ENCODE assay signal across 32 cellular contexts in the genomic region with DNA sequence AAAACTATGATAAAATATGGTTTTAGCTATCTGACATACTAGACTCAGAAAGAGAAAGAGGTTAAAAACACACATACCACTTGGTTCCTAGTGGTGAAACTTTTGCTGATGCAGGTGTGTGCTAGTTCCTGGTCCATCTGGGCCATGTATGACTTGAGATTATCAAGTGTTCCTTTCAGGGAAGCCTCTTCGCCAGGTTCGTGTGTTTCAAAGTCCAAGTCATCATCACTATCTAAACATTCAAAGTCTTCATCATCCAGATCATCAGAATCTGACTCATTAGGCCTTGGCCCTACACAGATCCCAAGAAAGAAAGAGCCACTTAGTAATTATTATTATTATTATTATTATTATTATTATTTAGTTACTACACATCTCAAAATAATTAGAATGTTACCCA.
"Had no signal": no experiment of that assay in that cellular context is flagged by ENCODE, and none has a peak within 500 bp of the region (broad histone marks: within the 10 kb centered on the region; RNA-seq: fewer than 3 reads in every experiment).

No MANE protein-coding gene starts in this region.

- H3K4me3 ChIP-seq: body of pancreas, esophagus squamous epithelium, heart left ventricle, left lung, lung, right lobe of liver, skin epidermis, stomach, suprapubic skin, transverse colon, uterus had no signal

- H3K9me3 ChIP-seq: body of pancreas, esophagus squamous epithelium, heart left ventricle, left lung, right lobe of liver, stomach, suprapubic skin, transverse colon, uterus had no signal

- H3K27ac Mint-ChIP-seq: activated CD4-positive, alpha-beta T cell treated with anti-CD3 and anti-CD28 coated beads, Interleukin-2, amount 10 ng/mL, durations not matched to agents 7 days and 5 days; activated CD8-positive, alpha-beta memory T cell treated with anti-CD3 and anti-CD28 coated beads, Interleukin-2, amount 10 ng/mL, durations not matched to agents 7 days and 5 days; activated naive CD8-positive, alpha-beta T cell treated with anti-CD3 and anti-CD28 coated beads, Interleukin-2, amount 50 U/mL, for 24 hours; effector memory CD8-positive, alpha-beta T cell; nephron progenitor cell; stimulated activated effector memory CD8-positive, alpha-beta T cell treated with anti-CD3 and anti-CD28 coated beads, Interleukin-12 subunit alpha, Interleukin-12 subunit beta, amount 100 ng/mL, for 72 hours had no signal

- ATAC-seq: activated CD8-positive, alpha-beta memory T cell treated with anti-CD3 and anti-CD28 coated beads, Interleukin-2, amount 10 ng/mL, durations not matched to agents 7 days and 5 days; activated CD8-positive, alpha-beta T cell treated with anti-CD3 and anti-CD28 coated beads for 36 hours; activated naive CD8-positive, alpha-beta T cell treated with anti-CD3 and anti-CD28 coated beads, Interleukin-2, amount 50 U/mL, for 24 hours; body of pancreas; effector memory CD8-positive, alpha-beta T cell; heart left ventricle; left lung; right lobe of liver; stimulated activated effector memory CD8-positive, alpha-beta T cell treated with anti-CD3 and anti-CD28 coated beads, Interleukin-12 subunit alpha, Interleukin-12 subunit beta, amount 100 ng/mL, for 72 hours had no signal

- H3K4me3 Mint-ChIP-seq: activated CD4-positive, alpha-beta T cell treated with anti-CD3 and anti-CD28 coated beads, Interleukin-2, amount 10 ng/mL, durations not matched to agents 7 days and 5 days; activated CD8-positive, alpha-beta memory T cell treated with anti-CD3 and anti-CD28 coated beads, Interleukin-2, amount 10 ng/mL, durations not matched to agents 7 days and 5 days; activated CD8-positive, alpha-beta T cell treated with anti-CD3 and anti-CD28 coated beads for 36 hours; activated naive CD8-positive, alpha-beta T cell treated with anti-CD3 and anti-CD28 coated beads, Interleukin-2, amount 50 U/mL, for 24 hours; effector memory CD8-positive, alpha-beta T cell; nephron progenitor cell; stimulated activated effector memory CD8-positive, alpha-beta T cell treated with anti-CD3 and anti-CD28 coated beads, Interleukin-12 subunit alpha, Interleukin-12 subunit beta, amount 100 ng/mL, for 72 hours had no signal

- H3K79me2 ChIP-seq: parathyroid adenoma had no signal

- H3K27me3 Mint-ChIP-seq: activated CD4-positive, alpha-beta T cell treated with anti-CD3 and anti-CD28 coated beads, Interleukin-2, amount 10 ng/mL, durations not matched to agents 7 days and 5 days; activated CD8-positive, alpha-beta memory T cell treated with anti-CD3 and anti-CD28 coated beads, Interleukin-2, amount 10 ng/mL, durations not matched to agents 7 days and 5 days; activated CD8-positive, alpha-beta T cell treated with anti-CD3 and anti-CD28 coated beads for 36 hours; activated naive CD8-positive, alpha-beta T cell treated with anti-CD3 and anti-CD28 coated beads, Interleukin-2, amount 50 U/mL, for 24 hours; effector memory CD8-positive, alpha-beta T cell had no signal

- H3K36me3 ChIP-seq: uterus had no signal

- H3K4me1 Mint-ChIP-seq: activated naive CD8-positive, alpha-beta T cell treated with anti-CD3 and anti-CD28 coated beads, Interleukin-2, amount 50 U/mL, for 24 hours; stimulated activated effector memory CD8-positive, alpha-beta T cell treated with anti-CD3 and anti-CD28 coated beads, Interleukin-12 subunit alpha, Interleukin-12 subunit beta, amount 100 ng/mL, for 72 hours had no signal

- FAIRE-seq: endothelial cell of umbilical vein, kidney had no signal

- DNase-seq: activated CD4-positive, alpha-beta T cell treated with anti-CD3 and anti-CD28 coated beads, Interleukin-2, amount 10 ng/mL, durations not matched to agents 7 days and 5 days; activated CD4-positive, CD25-positive, alpha-beta regulatory T cell treated with anti-CD3 and anti-CD28 coated beads, Interleukin-2, amount 50 U/mL, for 72 hours; activated CD8-positive, alpha-beta memory T cell treated with anti-CD3 and anti-CD28 coated beads, Interleukin-2, amount 10 ng/mL, durations not matched to agents 7 days and 5 days; activated CD8-positive, alpha-beta T cell treated with anti-CD3 and anti-CD28 coated beads for 36 hours; activated gamma-delta T cell; activated naive CD4-positive, alpha-beta T cell treated with anti-CD3 and anti-CD28 coated beads, Interleukin-2, amount 50 U/mL, for 16 hours; activated naive CD8-positive, alpha-beta T cell treated with anti-CD3 and anti-CD28 coated beads, Interleukin-2, amount 50 U/mL, for 24 hours; activated T-cell treated with anti-CD3 and anti-CD28 coated beads for 4 hours; anterior cingulate cortex; body of pancreas; caudate nucleus; dermis blood vessel endothelial cell; effector memory CD8-positive, alpha-beta T cell; esophagus squamous epithelium; heart left ventricle; kidney; left lung; midbrain; nephron progenitor cell; nucleus accumbens; right lobe of liver; stimulated activated CD4-positive, alpha-beta T cell treated with anti-CD3 and anti-CD28 coated beads, Interleukin-2, amount 100 ng/mL, for 24 hours; stomach; transverse colon; uterus; WERI-Rb-1 had no signal

- H2AFZ ChIP-seq: parathyroid adenoma had no signal

- H3K27ac ChIP-seq: body of pancreas, esophagus squamous epithelium, heart left ventricle, left lung, parathyroid adenoma, right lobe of liver, skin epidermis, stomach, suprapubic skin, transverse colon, uterus, WERI-Rb-1 had no signal

- H3K4me1 ChIP-seq: body of pancreas, heart left ventricle, left lung, parathyroid adenoma, uterus had no signal

- H3K9ac ChIP-seq: parathyroid adenoma had no signal

- H3K27me3 ChIP-seq: body of pancreas, esophagus squamous epithelium, heart left ventricle, left lung, right lobe of liver, stomach, suprapubic skin, transverse colon, uterus had no signal

- H3K9me3 Mint-ChIP-seq: activated CD4-positive, alpha-beta T cell treated with anti-CD3 and anti-CD28 coated beads, Interleukin-2, amount 10 ng/mL, durations not matched to agents 7 days and 5 days; activated CD8-positive, alpha-beta T cell treated with anti-CD3 and anti-CD28 coated beads for 36 hours; activated naive CD8-positive, alpha-beta T cell treated with anti-CD3 and anti-CD28 coated beads, Interleukin-2, amount 50 U/mL, for 24 hours; effector memory CD8-positive, alpha-beta T cell; nephron progenitor cell; stimulated activated effector memory CD8-positive, alpha-beta T cell treated with anti-CD3 and anti-CD28 coated beads, Interleukin-12 subunit alpha, Interleukin-12 subunit beta, amount 100 ng/mL, for 72 hours had no signal
